In the genomic region with DNA sequence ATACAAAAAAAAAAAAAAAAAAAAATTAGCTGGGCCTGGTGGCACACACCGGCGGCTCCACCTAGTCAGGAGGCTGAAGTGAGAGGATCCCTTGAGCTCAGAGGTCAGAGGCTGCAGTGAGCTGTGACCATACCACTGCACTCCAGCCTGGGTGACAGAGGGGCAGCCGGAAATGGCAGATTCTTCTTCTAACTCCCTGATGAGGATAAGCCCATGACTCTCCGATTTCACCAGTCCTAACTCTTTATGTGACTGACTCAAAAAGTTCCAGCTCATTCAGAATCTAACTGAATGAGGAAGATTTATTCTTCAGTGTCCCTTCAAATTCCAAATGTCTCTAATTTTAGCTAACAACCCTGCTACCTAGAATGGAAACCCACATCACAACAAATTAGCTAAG, we compare ENCODE assay signal across 2 cellular contexts.
TF ChIP-seq lines count a peak whose summit lies in the region.

No MANE protein-coding gene starts in this region.

TF ChIP-seq in SK-N-SH, 30 proteins besides CTCF, POLR2A, EP300 and RAD21 (continued from another document):
- TF ChIP-seq, protein P1, sequence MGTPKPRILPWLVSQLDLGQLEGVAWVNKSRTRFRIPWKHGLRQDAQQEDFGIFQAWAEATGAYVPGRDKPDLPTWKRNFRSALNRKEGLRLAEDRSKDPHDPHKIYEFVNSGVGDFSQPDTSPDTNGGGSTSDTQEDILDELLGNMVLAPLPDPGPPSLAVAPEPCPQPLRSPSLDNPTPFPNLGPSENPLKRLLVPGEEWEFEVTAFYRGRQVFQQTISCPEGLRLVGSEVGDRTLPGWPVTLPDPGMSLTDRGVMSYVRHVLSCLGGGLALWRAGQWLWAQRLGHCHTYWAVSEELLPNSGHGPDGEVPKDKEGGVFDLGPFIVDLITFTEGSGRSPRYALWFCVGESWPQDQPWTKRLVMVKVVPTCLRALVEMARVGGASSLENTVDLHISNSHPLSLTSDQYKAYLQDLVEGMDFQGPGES (IDR thresholded peaks at IDR 0.05; ENCODE audit: low read depth, low read length), result no peak
- TF ChIP-seq, protein P2, sequence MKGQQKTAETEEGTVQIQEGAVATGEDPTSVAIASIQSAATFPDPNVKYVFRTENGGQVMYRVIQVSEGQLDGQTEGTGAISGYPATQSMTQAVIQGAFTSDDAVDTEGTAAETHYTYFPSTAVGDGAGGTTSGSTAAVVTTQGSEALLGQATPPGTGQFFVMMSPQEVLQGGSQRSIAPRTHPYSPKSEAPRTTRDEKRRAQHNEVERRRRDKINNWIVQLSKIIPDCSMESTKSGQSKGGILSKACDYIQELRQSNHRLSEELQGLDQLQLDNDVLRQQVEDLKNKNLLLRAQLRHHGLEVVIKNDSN (IDR thresholded peaks at IDR 0.05; ENCODE audit: borderline replicate concordance, low read depth), result no peak
- TF ChIP-seq MXI1 (IDR thresholded peaks at IDR 0.05; ENCODE audit: low read depth, low read length), result no peak
- no peak for TF ChIP-seq SMC3 (IDR thresholded peaks at IDR 0.05; ENCODE audit: low read depth, low read length)
- TF ChIP-seq, protein P3, sequence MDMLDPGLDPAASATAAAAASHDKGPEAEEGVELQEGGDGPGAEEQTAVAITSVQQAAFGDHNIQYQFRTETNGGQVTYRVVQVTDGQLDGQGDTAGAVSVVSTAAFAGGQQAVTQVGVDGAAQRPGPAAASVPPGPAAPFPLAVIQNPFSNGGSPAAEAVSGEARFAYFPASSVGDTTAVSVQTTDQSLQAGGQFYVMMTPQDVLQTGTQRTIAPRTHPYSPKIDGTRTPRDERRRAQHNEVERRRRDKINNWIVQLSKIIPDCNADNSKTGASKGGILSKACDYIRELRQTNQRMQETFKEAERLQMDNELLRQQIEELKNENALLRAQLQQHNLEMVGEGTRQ (IDR thresholded peaks at IDR 0.05; ENCODE audit: borderline replicate concordance, low read depth, low read length), result no peak
- TF ChIP-seq NFIC (IDR thresholded peaks at IDR 0.05; ENCODE audit: borderline replicate concordance), result no peak
- TF ChIP-seq TCF12 (IDR thresholded peaks at IDR 0.05), result no peak
- no peak for TF ChIP-seq MAX (IDR thresholded peaks at IDR 0.05; ENCODE audit: low read depth)
- no peak for TF ChIP-seq TAF1 (IDR thresholded peaks at IDR 0.05; ENCODE audit: borderline replicate concordance, low read depth, low read length)
- no peak for TF ChIP-seq PBX3 (IDR thresholded peaks at IDR 0.05)
- no peak for TF ChIP-seq RCOR1 (IDR thresholded peaks at IDR 0.05; ENCODE audit: low read length)
- TF ChIP-seq YY1 (IDR thresholded peaks at IDR 0.05; ENCODE audit: low read depth), result no peak
- TF ChIP-seq FOSL2 (IDR thresholded peaks at IDR 0.05; ENCODE audit: borderline replicate concordance, low read depth), result no peak
- no peak for TF ChIP-seq NRF1 (IDR thresholded peaks at IDR 0.05; ENCODE audit: low read depth, low read length)
- TF ChIP-seq CHD2 (IDR thresholded peaks at IDR 0.05; ENCODE audit: low read length, partially characterized antibody), result no peak
- TF ChIP-seq RFX5 (IDR thresholded peaks at IDR 0.05; ENCODE audit: low read length), result no peak

TF ChIP-seq in SK-N-SH treated with all-trans-retinoic acid at 6 μM for 48 hours, 23 proteins besides CTCF, POLR2A, EP300 and RAD21 (continued from another document):
- TF ChIP-seq, protein P4, sequence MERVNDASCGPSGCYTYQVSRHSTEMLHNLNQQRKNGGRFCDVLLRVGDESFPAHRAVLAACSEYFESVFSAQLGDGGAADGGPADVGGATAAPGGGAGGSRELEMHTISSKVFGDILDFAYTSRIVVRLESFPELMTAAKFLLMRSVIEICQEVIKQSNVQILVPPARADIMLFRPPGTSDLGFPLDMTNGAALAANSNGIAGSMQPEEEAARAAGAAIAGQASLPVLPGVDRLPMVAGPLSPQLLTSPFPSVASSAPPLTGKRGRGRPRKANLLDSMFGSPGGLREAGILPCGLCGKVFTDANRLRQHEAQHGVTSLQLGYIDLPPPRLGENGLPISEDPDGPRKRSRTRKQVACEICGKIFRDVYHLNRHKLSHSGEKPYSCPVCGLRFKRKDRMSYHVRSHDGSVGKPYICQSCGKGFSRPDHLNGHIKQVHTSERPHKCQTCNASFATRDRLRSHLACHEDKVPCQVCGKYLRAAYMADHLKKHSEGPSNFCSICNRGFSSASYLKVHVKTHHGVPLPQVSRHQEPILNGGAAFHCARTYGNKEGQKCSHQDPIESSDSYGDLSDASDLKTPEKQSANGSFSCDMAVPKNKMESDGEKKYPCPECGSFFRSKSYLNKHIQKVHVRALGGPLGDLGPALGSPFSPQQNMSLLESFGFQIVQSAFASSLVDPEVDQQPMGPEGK (CRISPR knock-in tag; IDR thresholded peaks at IDR 0.05; ENCODE audit: borderline replicate concordance), result no peak
- TF ChIP-seq ZC3H10 (CRISPR knock-in tag; IDR thresholded peaks at IDR 0.05) (no peak), GLIS3 (CRISPR knock-in tag; IDR thresholded peaks at IDR 0.05) (no peak), ZNF565 (CRISPR knock-in tag; conservative IDR thresholded peaks at IDR 0.05; ENCODE audit: low read depth) (no peak), PPARA (CRISPR knock-in tag; IDR thresholded peaks at IDR 0.05; ENCODE audit: borderline replicate concordance) (no peak), ZFP3 (CRISPR knock-in tag; IDR thresholded peaks at IDR 0.05) (no peak), ZNF70 (CRISPR knock-in tag; IDR thresholded peaks at IDR 0.05) (no peak), BACH2 (CRISPR knock-in tag; IDR thresholded peaks at IDR 0.05; ENCODE audit: borderline replicate concordance) (no peak), SNAI2 (CRISPR knock-in tag; IDR thresholded peaks at IDR 0.05) (no peak), ESRRG (CRISPR knock-in tag; IDR thresholded peaks at IDR 0.05) (no peak), POU6F1 (CRISPR knock-in tag; IDR thresholded peaks at IDR 0.05; ENCODE audit: borderline replicate concordance, low read depth) (no peak), TCF4 (CRISPR knock-in tag; IDR thresholded peaks at IDR 0.05; ENCODE audit: borderline replicate concordance) (no peak)
- TF ChIP-seq, protein P5, sequence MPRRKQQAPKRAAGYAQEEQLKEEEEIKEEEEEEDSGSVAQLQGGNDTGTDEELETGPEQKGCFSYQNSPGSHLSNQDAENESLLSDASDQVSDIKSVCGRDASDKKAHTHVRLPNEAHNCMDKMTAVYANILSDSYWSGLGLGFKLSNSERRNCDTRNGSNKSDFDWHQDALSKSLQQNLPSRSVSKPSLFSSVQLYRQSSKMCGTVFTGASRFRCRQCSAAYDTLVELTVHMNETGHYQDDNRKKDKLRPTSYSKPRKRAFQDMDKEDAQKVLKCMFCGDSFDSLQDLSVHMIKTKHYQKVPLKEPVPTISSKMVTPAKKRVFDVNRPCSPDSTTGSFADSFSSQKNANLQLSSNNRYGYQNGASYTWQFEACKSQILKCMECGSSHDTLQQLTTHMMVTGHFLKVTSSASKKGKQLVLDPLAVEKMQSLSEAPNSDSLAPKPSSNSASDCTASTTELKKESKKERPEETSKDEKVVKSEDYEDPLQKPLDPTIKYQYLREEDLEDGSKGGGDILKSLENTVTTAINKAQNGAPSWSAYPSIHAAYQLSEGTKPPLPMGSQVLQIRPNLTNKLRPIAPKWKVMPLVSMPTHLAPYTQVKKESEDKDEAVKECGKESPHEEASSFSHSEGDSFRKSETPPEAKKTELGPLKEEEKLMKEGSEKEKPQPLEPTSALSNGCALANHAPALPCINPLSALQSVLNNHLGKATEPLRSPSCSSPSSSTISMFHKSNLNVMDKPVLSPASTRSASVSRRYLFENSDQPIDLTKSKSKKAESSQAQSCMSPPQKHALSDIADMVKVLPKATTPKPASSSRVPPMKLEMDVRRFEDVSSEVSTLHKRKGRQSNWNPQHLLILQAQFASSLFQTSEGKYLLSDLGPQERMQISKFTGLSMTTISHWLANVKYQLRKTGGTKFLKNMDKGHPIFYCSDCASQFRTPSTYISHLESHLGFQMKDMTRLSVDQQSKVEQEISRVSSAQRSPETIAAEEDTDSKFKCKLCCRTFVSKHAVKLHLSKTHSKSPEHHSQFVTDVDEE (CRISPR knock-in tag; IDR thresholded peaks at IDR 0.05), result no peak
- TF ChIP-seq, protein P6, sequence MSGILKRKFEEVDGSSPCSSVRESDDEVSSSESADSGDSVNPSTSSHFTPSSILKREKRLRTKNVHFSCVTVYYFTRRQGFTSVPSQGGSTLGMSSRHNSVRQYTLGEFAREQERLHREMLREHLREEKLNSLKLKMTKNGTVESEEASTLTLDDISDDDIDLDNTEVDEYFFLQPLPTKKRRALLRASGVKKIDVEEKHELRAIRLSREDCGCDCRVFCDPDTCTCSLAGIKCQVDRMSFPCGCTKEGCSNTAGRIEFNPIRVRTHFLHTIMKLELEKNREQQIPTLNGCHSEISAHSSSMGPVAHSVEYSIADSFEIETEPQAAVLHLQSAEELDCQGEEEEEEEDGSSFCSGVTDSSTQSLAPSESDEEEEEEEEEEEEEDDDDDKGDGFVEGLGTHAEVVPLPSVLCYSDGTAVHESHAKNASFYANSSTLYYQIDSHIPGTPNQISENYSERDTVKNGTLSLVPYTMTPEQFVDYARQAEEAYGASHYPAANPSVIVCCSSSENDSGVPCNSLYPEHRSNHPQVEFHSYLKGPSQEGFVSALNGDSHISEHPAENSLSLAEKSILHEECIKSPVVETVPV (CRISPR knock-in tag; IDR thresholded peaks at IDR 0.05), result no peak
TF ChIP-seq in SK-N-SH treated with all-trans-retinoic acid at 6 μM for 48 hours: peak in this region for 0.
